In the genomic region with DNA sequence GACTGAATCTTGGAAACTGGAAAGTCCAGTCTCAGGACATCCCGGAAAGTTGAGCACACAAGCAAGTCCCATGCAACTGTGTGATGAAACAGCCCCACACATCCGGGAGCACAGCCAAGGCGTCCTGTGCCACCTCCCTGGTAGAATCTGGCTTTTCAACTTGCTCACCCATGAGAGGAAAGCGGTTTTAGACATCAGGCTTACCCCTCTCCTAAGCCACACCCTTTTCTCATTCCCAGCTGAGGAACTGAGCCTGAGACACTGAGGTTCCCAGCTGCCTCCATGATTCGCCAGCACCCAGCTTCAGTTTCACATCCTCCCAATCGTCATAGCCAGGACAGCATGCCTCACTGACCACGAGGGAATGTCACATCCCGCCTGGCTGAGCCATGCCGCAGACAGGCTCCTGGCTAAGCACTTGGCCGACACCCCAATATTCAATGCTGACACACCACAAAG, we compare ENCODE assay signal across 10 cellular contexts.
DNase-seq lines count a peak whose midpoint lies in the region; ATAC-seq lines count a peak whose summit lies in the region.
"Had no signal": no experiment of that assay in that cellular context is flagged by ENCODE, and none has a peak within 500 bp of the region (broad histone marks: within the 10 kb centered on the region; RNA-seq: fewer than 3 reads in every experiment).

No MANE protein-coding gene starts in this region.

- ATAC-seq in right cardiac atrium (peak; percentile 88 to 89), HG02798 (IDR thresholded peaks at IDR 0.05; ENCODE audit: poor library complexity, unreplicated experiment) (no peak), HG02885 (IDR thresholded peaks at IDR 0.05; ENCODE audit: poor library complexity, unreplicated experiment) (no peak)
- ATAC-seq in activated T-cell treated with anti-CD3 and anti-CD28 coated beads, Interleukin-2, amount 50 U/mL, for 4 hours = no peak

- H3K4me1 ChIP-seq in right cardiac atrium (ENCODE audit: control insufficient read depth, insufficient read depth, low read length) = no peaks in the 10 kb centered on the region

- H3K36me3 Mint-ChIP-seq in activated naive CD4-positive, alpha-beta T cell treated with anti-CD3 and anti-CD28 coated beads, Interleukin-2, amount 10 ng/mL, durations not matched to agents 7 days and 5 days = no peaks in the 10 kb centered on the region
- peaks cover 8% of the 10 kb centered on the region for H3K36me3 Mint-ChIP-seq in activated T-cell treated with anti-CD3 and anti-CD28 coated beads, Interleukin-2, amount 50 U/mL, for 4 hours (ENCODE audit: insufficient read depth)

- no peaks in the 10 kb centered on the region for H3K4me1 Mint-ChIP-seq in activated naive CD4-positive, alpha-beta T cell treated with anti-CD3 and anti-CD28 coated beads, Interleukin-2, amount 10 ng/mL, durations not matched to agents 7 days and 5 days
- no peaks in the 10 kb centered on the region for H3K4me1 Mint-ChIP-seq in activated T-cell treated with anti-CD3 and anti-CD28 coated beads, Interleukin-2, amount 50 U/mL, for 4 hours (ENCODE audit: low read depth)

- DNase-seq in HPDE6-E6E7 (ENCODE audit: extremely low spot score) = peak; percentile 72
- peak in 48 of 58 donors; percentile 22 to 85 (median 56) for DNase-seq in anterior cingulate cortex (lab: John Stamatoyannopoulos, UW)
- DNase-seq in right cardiac atrium = peak; percentile 74 to 83 (median 78)
- peak in 39 of 49 donors; percentile 11 to 83 (median 50) for DNase-seq in substantia nigra (lab: John Stamatoyannopoulos, UW)
- no peak for DNase-seq in activated naive CD4-positive, alpha-beta T cell treated with anti-CD3 and anti-CD28 coated beads, Interleukin-2, amount 10 ng/mL, durations not matched to agents 7 days and 5 days
- no peak for DNase-seq in activated T-cell treated with anti-CD3 and anti-CD28 coated beads, Interleukin-2, amount 50 U/mL, for 4 hours

- H3K9me3 Mint-ChIP-seq in activated naive CD4-positive, alpha-beta T cell treated with anti-CD3 and anti-CD28 coated beads, Interleukin-2, amount 10 ng/mL, durations not matched to agents 7 days and 5 days = no peaks in the 10 kb centered on the region
- no peaks in the 10 kb centered on the region for H3K9me3 Mint-ChIP-seq in activated T-cell treated with anti-CD3 and anti-CD28 coated beads, Interleukin-2, amount 50 U/mL, for 4 hours
- H3K9me3 Mint-ChIP-seq: activated T-helper 1 cell treated with anti-CD3 and anti-CD28 coated beads, Interleukin-12 subunit alpha, Interleukin-12 subunit beta, Interleukin-2, Interleukin-4 antibody, amounts not matched to agents 30 ng/mL and 10 ng/mL and 1 ng/mL, durations not matched to agents 14 hours and 24 hours and 36 hours had no signal

- intact Hi-C loops in right cardiac atrium (cut with DNase I) = loop anchor here in 3 of 4 donors (10.0 kb wide), 2 partner anchors 59 to 399 kb away; a partner anchor contains a TSS

- no peaks in the 10 kb centered on the region for H3K9me3 ChIP-seq in right cardiac atrium (ENCODE audit: control insufficient read depth, low read length)
- H3K9me3 ChIP-seq: tibial nerve had no signal

- no peak overlapping the region for H3K4me3 Mint-ChIP-seq in activated naive CD4-positive, alpha-beta T cell treated with anti-CD3 and anti-CD28 coated beads, Interleukin-2, amount 10 ng/mL, durations not matched to agents 7 days and 5 days
- H3K4me3 Mint-ChIP-seq in activated T-cell treated with anti-CD3 and anti-CD28 coated beads, Interleukin-2, amount 50 U/mL, for 4 hours = no peak overlapping the region
- H3K4me3 Mint-ChIP-seq: activated T-helper 1 cell treated with anti-CD3 and anti-CD28 coated beads, Interleukin-12 subunit alpha, Interleukin-12 subunit beta, Interleukin-2, Interleukin-4 antibody, amounts not matched to agents 30 ng/mL and 10 ng/mL and 1 ng/mL, durations not matched to agents 14 hours and 24 hours and 36 hours had no signal

- CTCF ChIA-PET in activated naive CD4-positive, alpha-beta T cell treated with anti-CD3 and anti-CD28 coated beads, Interleukin-2, amount 10 ng/mL, durations not matched to agents 7 days and 5 days (lab: Charles Lee) = no interaction called here

- no peaks in the 10 kb centered on the region for H3K27me3 ChIP-seq in right cardiac atrium (ENCODE audit: control insufficient read depth, insufficient read depth)
- H3K27me3 ChIP-seq: tibial nerve had no signal

- H3K27me3 Mint-ChIP-seq in activated naive CD4-positive, alpha-beta T cell treated with anti-CD3 and anti-CD28 coated beads, Interleukin-2, amount 10 ng/mL, durations not matched to agents 7 days and 5 days = no peaks in the 10 kb centered on the region
- no peaks in the 10 kb centered on the region for H3K27me3 Mint-ChIP-seq in activated T-cell treated with anti-CD3 and anti-CD28 coated beads, Interleukin-2, amount 50 U/mL, for 4 hours (ENCODE audit: low read depth)

- no peak overlapping the region for H3K4me3 ChIP-seq in right cardiac atrium (ENCODE audit: low read length)
- H3K4me3 ChIP-seq: tibial nerve had no signal

- H3K27ac ChIP-seq in right cardiac atrium (ENCODE audit: low read length) = peak overlapping the region; percentile 6
- H3K27ac ChIP-seq in substantia nigra (ENCODE audit: low read depth, low read length, poor library complexity, severe bottlenecking) = no peak overlapping the region

- no peak overlapping the region for H3K27ac Mint-ChIP-seq in activated naive CD4-positive, alpha-beta T cell treated with anti-CD3 and anti-CD28 coated beads, Interleukin-2, amount 10 ng/mL, durations not matched to agents 7 days and 5 days
- H3K27ac Mint-ChIP-seq: activated T-helper 1 cell treated with anti-CD3 and anti-CD28 coated beads, Interleukin-12 subunit alpha, Interleukin-12 subunit beta, Interleukin-2, Interleukin-4 antibody, amounts not matched to agents 30 ng/mL and 10 ng/mL and 1 ng/mL, durations not matched to agents 14 hours and 24 hours and 36 hours had no signal

- 63% methylated on average over 10 of the region's 10 CpGs for WGBS in right cardiac atrium

Comparison
In these comparisons a context has a peak if more than half of its experiments do, and no peak if none do; other contexts are left out.
1. DNase-seq: peak in HPDE6-E6E7 (single experiment), anterior cingulate cortex (48 of 58), right cardiac atrium (3 of 3) and substantia nigra (39 of 49); none in activated naive CD4-positive, alpha-beta T cell treated with anti-CD3 and anti-CD28 coated beads, Interleukin-2, amount 10 ng/mL, durations not matched to agents 7 days and 5 days (single experiment) and activated T-cell treated with anti-CD3 and anti-CD28 coated beads, Interleukin-2, amount 50 U/mL, for 4 hours (single experiment).
2. ATAC-seq: peak in right cardiac atrium (2 of 2); none in HG02798 (single experiment), activated T-cell treated with anti-CD3 and anti-CD28 coated beads, Interleukin-2, amount 50 U/mL, for 4 hours (0 of 2) and HG02885 (single experiment).